In genomic region chr10:69629897-69630650, GRCh38 we compare ENCODE assay signal across 8 cellular contexts.
DNase-seq lines count a peak whose midpoint lies in the region; ATAC-seq and TF ChIP-seq lines count a peak whose summit lies in the region.

A gene with protein sequence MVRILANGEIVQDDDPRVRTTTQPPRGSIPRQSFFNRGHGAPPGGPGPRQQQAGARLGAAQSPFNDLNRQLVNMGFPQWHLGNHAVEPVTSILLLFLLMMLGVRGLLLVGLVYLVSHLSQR (plus strand): TSS chr10:69630247. CDS start chr10:69631744, 1,497 bp downstream.

- ATAC-seq in HG03045 (IDR thresholded peaks at IDR 0.05; ENCODE audit: unreplicated experiment): no peak

- TF ChIP-seq CTCF in GM12865 (IDR thresholded peaks at IDR 0.05; ENCODE audit: insufficient read depth, low read depth, low read length, missing control alignments): peak; percentile 60
- peak; percentile 95 for TF ChIP-seq CTCF in LNCaP clone FGC (IDR thresholded peaks at IDR 0.05; ENCODE audit: control insufficient read depth, extremely low read depth, insufficient read depth)
- TF ChIP-seq CTCF in cardiac fibroblast (IDR thresholded peaks at IDR 0.05; ENCODE audit: low read depth, low read length): peak; percentile 66

- peak; percentile 5 for DNase-seq in GM12865 (ENCODE audit: low read depth)
- DNase-seq in LNCaP clone FGC (ENCODE audit: low read depth): peak; percentile 40
- peak; percentile 46 to 63 (median 55) for DNase-seq in activated CD4-positive, CD25-positive, alpha-beta regulatory T cell (lab: John Stamatoyannopoulos, UW)
- peak; percentile 20 to 22 for DNase-seq in cardiac fibroblast (ENCODE audit: low read depth in 2 of 2)
- peak; percentile 93 for DNase-seq in left kidney (ENCODE audit: low read depth, low spot score)
- DNase-seq in stimulated activated CD4-positive, alpha-beta T cell treated with anti-CD3 and anti-CD28 coated beads, Interleukin-2, amount 100 ng/mL, for 4 hours (ENCODE audit: low read depth): peak; percentile 53
- no peak for DNase-seq in OCI-M1 (lab: John Stamatoyannopoulos, UW)

- no peak within 1 kb of the TSS for H3K4me3 ChIP-seq in GM12865 (ENCODE audit: low read depth, low read length)
- peak within 1 kb of the TSS; percentile 86 for H3K4me3 ChIP-seq in LNCaP clone FGC (ENCODE audit: low read depth, low read length)
- peak within 1 kb of the TSS in 1 of 2 donors; percentile 32 for H3K4me3 ChIP-seq in cardiac fibroblast (replicated peaks in 1 of 2; ENCODE audit: low read depth in 2 of 2, low read length in 2 of 2)
